8 cellular contexts compared by ENCODE assay signal in genomic region chr17:29931253-29931932, GRCh38. TPM values are rescaled to one million over a fixed set of nuclear protein-coding genes. Genes with fewer than 3 reads are reported as not detected.
DNase-seq lines count a peak whose midpoint lies in the region; ATAC-seq and TF ChIP-seq lines count a peak whose summit lies in the region.

No MANE protein-coding gene starts in this region.

- H3K4me1 ChIP-seq in CD8-positive, alpha-beta T cell (ENCODE audit: insufficient read depth, low read length): peaks cover 27% of the 10 kb centered on the region
- peaks cover 6% of the 10 kb centered on the region for H3K4me1 ChIP-seq in mesodermal cell (ENCODE audit: control insufficient read depth, insufficient read depth, low read length, poor library complexity, severe bottlenecking)

- 0% methylated on average over 2 of the region's 3 CpGs for WGBS in mesodermal cell (ENCODE audit: insufficient coverage in 2 of 2), 2 experiments

- H3K27ac Mint-ChIP-seq in CD8-positive, alpha-beta T cell: no peak overlapping the region

- CTCF ChIA-PET in CD8-positive, alpha-beta T cell (lab: Charles Lee): interaction anchor here (0.6 to 8.4 kb wide), 49 partner anchors 9 to 545 kb away, joined by 3 to 299 read pairs (median 4); partner anchors contain the start of gene EFCAB5

- no peak overlapping the region for H3K27ac ChIP-seq in CD8-positive, alpha-beta T cell (ENCODE audit: low read depth, low read length)
- H3K27ac ChIP-seq in mesodermal cell (ENCODE audit: low read depth, low read length, severe bottlenecking): no peak overlapping the region

- intact Hi-C loops in CD8-positive, alpha-beta T cell (cut with DNase I, micrococcal nuclease): loop anchor here (1.0 to 5.0 kb wide), 14 partner anchors 64 to 639 kb away; partner anchors contain the start of genes ABHD15 (in 2 of the 2), TP53I13 (in 2 of the 2) and NUFIP2 (in 1 of the 2)

- ATAC-seq in CD8-positive, alpha-beta T cell: peak; percentile 66
- ATAC-seq in GM19452 (IDR thresholded peaks at IDR 0.05; ENCODE audit: unreplicated experiment): peak; percentile 63

- no peaks in the 10 kb centered on the region for H3K27me3 ChIP-seq in CD8-positive, alpha-beta T cell (ENCODE audit: insufficient read depth, low read length)

- no peaks in the 10 kb centered on the region for H3K9me3 Mint-ChIP-seq in CD8-positive, alpha-beta T cell

- H3K4me3 ChIP-seq in CD8-positive, alpha-beta T cell (ENCODE audit: low read depth, low read length): peak overlapping the region; percentile 82
- H3K4me3 ChIP-seq in mesodermal cell (ENCODE audit: extremely low read depth, insufficient read depth, low read length, poor library complexity, severe bottlenecking): peak overlapping the region; percentile 82

- POLR2A ChIA-PET in CD8-positive, alpha-beta T cell (lab: Charles Lee): interaction anchor here (0.9 to 2.7 kb wide), 10 partner anchors 20 to 1388 kb away, joined by 3 to 26 read pairs (median 4); no protein-coding TSS in a partner anchor

- H3K36me3 Mint-ChIP-seq in CD8-positive, alpha-beta T cell: peaks cover 11% of the 10 kb centered on the region

- TF ChIP-seq CTCF in CD8-positive, alpha-beta T cell (IDR thresholded peaks at IDR 0.05): peak; percentile 85

- no peak overlapping the region for H3K4me3 Mint-ChIP-seq in CD8-positive, alpha-beta T cell

- DNase-seq in CD8-positive, alpha-beta T cell: peak; percentile 27 to 80 (median 66)
- DNase-seq in HK-2 (ENCODE audit: unreplicated experiment) (peak; percentile 61), NCI-H748 treated with DMSO at 0.1 percent for 48 hours (lab: John Stamatoyannopoulos, UW) (peak; percentile 98)
- DNase-seq in activated CD4-positive, alpha-beta T cell treated with anti-CD3 and anti-CD28 coated beads, Interleukin-2, amount 50 U/mL, for 4 hours: peak; percentile 53 to 54
- DNase-seq in effector CD4-positive, alpha-beta T cell: peak; percentile 67
- peak; percentile 35 to 51 for DNase-seq in stimulated activated CD8-positive, alpha-beta memory T cell treated with anti-CD3 and anti-CD28 coated beads, Interleukin-15, amount 100 ng/mL, for 4 hours (ENCODE audit: low read depth in 2 of 2)

- no peaks in the 10 kb centered on the region for H3K36me3 ChIP-seq in CD8-positive, alpha-beta T cell (ENCODE audit: insufficient read depth, low read length)
- H3K36me3 ChIP-seq in mesodermal cell (ENCODE audit: control insufficient read depth, insufficient read depth, low read length): no peaks in the 10 kb centered on the region

- no peaks in the 10 kb centered on the region for H3K27me3 Mint-ChIP-seq in CD8-positive, alpha-beta T cell (ENCODE audit: low read depth)

- no peaks in the 10 kb centered on the region for H3K9me3 ChIP-seq in CD8-positive, alpha-beta T cell (ENCODE audit: low read length)
- no peaks in the 10 kb centered on the region for H3K9me3 ChIP-seq in mesodermal cell (ENCODE audit: control insufficient read depth, low read length)

- peaks cover 29% of the 10 kb centered on the region for H3K4me1 Mint-ChIP-seq in CD8-positive, alpha-beta T cell (ENCODE audit: low read depth)

RNA-seq across cellular contexts. Expression of gene SSH2, which starts 1.4 kb away (rescaled TPM):
- total RNA-seq in CD8-positive, alpha-beta T cell: 10 to 100 TPM; 77.7 to 78.5 TPM
- 20.6 TPM for polyA plus RNA-seq in mesodermal cell (2013, experiment 1 of 2)
- polyA plus RNA-seq in mesodermal cell (2013, experiment 2 of 2): 23.4 TPM

RNA-seq across cellular contexts. Expression of gene EFCAB5, which starts 10.0 kb away (rescaled TPM):
- 1 to 10 TPM in 1 of 2 experiments, under 1 TPM in 1; 0.56 to 1.1 TPM for total RNA-seq in CD8-positive, alpha-beta T cell
- 0.59 TPM for polyA plus RNA-seq in mesodermal cell (2013, experiment 1 of 2)
- not detected for polyA plus RNA-seq in mesodermal cell (2013, experiment 2 of 2)

Comparison
In these comparisons a context has a peak if more than half of its experiments do, and no peak if none do; other contexts are left out.
1. DNase-seq: peak in every context shown above with its lines; median percentile 98 in NCI-H748 treated with DMSO at 0.1 percent for 48 hours; 67 in effector CD4-positive, alpha-beta T cell; 66 in CD8-positive, alpha-beta T cell; 61 in HK-2; 54 in activated CD4-positive, alpha-beta T cell treated with anti-CD3 and anti-CD28 coated beads, Interleukin-2, amount 50 U/mL, for 4 hours; 43 in stimulated activated CD8-positive, alpha-beta memory T cell treated with anti-CD3 and anti-CD28 coated beads, Interleukin-15, amount 100 ng/mL, for 4 hours.